Comparison of ENCODE assay signal across 19 cellular contexts in genomic region chr10:78298835-78299234, GRCh38.
"Had no signal": no experiment of that assay in that cellular context is flagged by ENCODE, and none has a peak within 500 bp of the region (broad histone marks: within the 10 kb centered on the region; RNA-seq: fewer than 3 reads in every experiment).

No MANE protein-coding gene starts in this region.

- FAIRE-seq: endometrium, frontal cortex, kidney had no signal

- H3K9me3 ChIP-seq: mucosa of descending colon had no signal

- H3K36me3 Mint-ChIP-seq: activated naive CD8-positive, alpha-beta T cell; natural killer cell; type B pancreatic cell had no signal

- H3K36me3 ChIP-seq: left lung had no signal

- H3K27me3 Mint-ChIP-seq: activated CD4-positive, alpha-beta T cell treated with anti-CD3 and anti-CD28 coated beads, Interleukin-2, amount 10 ng/mL, durations not matched to agents 7 days and 5 days; activated naive CD8-positive, alpha-beta T cell; stimulated activated naive CD8-positive, alpha-beta T cell treated with anti-CD3 and anti-CD28 coated beads, Interleukin-15, amount 100 ng/mL, for 72 hours; type B pancreatic cell had no signal

- H3K9me3 Mint-ChIP-seq: natural killer cell, type B pancreatic cell had no signal

- H3K27ac Mint-ChIP-seq: activated CD4-positive, alpha-beta T cell treated with anti-CD3 and anti-CD28 coated beads, Interleukin-2, amount 10 ng/mL, durations not matched to agents 7 days and 5 days; activated naive CD8-positive, alpha-beta T cell; activated T-helper 1 cell treated with anti-CD3 and anti-CD28 coated beads, Interleukin-12 subunit alpha, Interleukin-12 subunit beta, Interleukin-2, Interleukin-4 antibody, amounts not matched to agents 30 ng/mL and 10 ng/mL and 1 ng/mL, durations not matched to agents 14 hours and 24 hours and 36 hours; natural killer cell; stimulated activated naive CD8-positive, alpha-beta T cell treated with anti-CD3 and anti-CD28 coated beads, Interleukin-15, amount 100 ng/mL, for 72 hours; type B pancreatic cell had no signal

- ATAC-seq: activated CD4-positive, CD25-positive, alpha-beta regulatory T cell treated with anti-CD3 and anti-CD28 coated beads, Interleukin-2, amount 50 U/mL, for 24 hours; left lung; mucosa of descending colon; natural killer cell; SK-N-SH treated with all-trans-retinoic acid at 6 μM for 48 hours; stimulated activated naive CD8-positive, alpha-beta T cell treated with anti-CD3 and anti-CD28 coated beads, Interleukin-15, amount 100 ng/mL, for 72 hours had no signal

- H3K4me3 ChIP-seq: left lung, mucosa of descending colon had no signal

- DNase-seq: activated CD4-positive, alpha-beta T cell treated with anti-CD3 and anti-CD28 coated beads, Interleukin-2, amount 10 ng/mL, durations not matched to agents 7 days and 5 days; amygdala; erythroblast; kidney; left lung; mammary epithelial cell; mucosa of descending colon; natural killer cell; occipital lobe; posterior cingulate gyrus; stimulated activated CD4-positive, alpha-beta T cell treated with anti-CD3 and anti-CD28 coated beads, Interleukin-2, amount 100 ng/mL, for 24 hours; stimulated activated naive CD8-positive, alpha-beta T cell treated with anti-CD3 and anti-CD28 coated beads, Interleukin-15, amount 100 ng/mL, for 72 hours had no signal

- H3K27me3 ChIP-seq: left lung had no signal

- H3K4me3 Mint-ChIP-seq: activated CD4-positive, alpha-beta T cell treated with anti-CD3 and anti-CD28 coated beads, Interleukin-2, amount 10 ng/mL, durations not matched to agents 7 days and 5 days; activated naive CD8-positive, alpha-beta T cell; activated T-helper 1 cell treated with anti-CD3 and anti-CD28 coated beads, Interleukin-12 subunit alpha, Interleukin-12 subunit beta, Interleukin-2, Interleukin-4 antibody, amounts not matched to agents 30 ng/mL and 10 ng/mL and 1 ng/mL, durations not matched to agents 14 hours and 24 hours and 36 hours; natural killer cell; stimulated activated naive CD8-positive, alpha-beta T cell treated with anti-CD3 and anti-CD28 coated beads, Interleukin-15, amount 100 ng/mL, for 72 hours; type B pancreatic cell had no signal
